In the genomic region with DNA sequence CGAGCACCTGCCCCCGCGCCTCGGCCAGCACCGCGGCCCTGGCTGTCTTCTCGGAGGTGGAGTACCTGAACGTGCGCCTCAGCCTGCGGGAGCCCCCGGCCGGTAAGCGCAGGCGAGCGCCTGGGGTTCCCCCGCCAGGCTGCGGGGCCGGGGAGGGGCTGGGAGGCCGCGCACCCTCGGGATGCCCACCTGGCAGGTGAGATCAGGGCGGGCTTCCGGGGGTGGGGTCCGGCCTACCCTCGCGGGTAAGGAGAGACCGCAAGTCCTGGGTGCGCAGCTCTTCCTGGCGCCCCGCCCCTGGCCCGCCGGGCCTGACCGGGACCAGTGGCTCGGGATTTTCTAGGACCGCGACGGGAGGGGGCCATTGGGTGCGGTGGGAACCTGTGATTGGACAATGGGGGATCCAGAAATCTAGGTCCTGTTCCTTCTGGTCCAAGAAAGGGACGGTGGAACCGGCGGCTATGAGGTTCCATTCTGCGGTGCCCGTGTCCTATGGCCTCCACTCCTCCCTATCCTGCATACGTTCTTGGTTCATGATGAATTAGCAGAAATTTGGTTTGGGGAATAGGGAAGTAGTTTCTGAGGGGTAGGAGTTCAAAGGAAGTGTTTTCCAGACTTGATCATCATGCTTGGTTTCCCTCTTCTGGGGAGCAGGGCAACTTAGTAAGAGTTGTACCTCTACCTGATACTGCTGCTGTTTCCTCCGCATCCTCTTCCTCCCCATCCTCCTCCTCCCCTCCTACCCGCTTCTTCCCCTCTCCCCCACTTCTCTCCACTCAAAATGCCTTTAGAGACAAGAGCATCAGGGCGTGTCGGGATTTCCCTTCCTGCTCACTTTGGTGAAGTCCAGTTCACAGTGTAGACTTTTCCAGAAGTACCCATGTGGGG, we compare ENCODE assay signal across 8 cellular contexts. TPM values are rescaled to one million over a fixed set of nuclear protein-coding genes. Genes with fewer than 3 reads are reported as not detected.
DNase-seq lines count a peak whose midpoint lies in the region; ATAC-seq and TF ChIP-seq lines count a peak whose summit lies in the region.

No MANE protein-coding gene starts in this region.

- ATAC-seq in CD8-positive, alpha-beta T cell, result no peak
- no peak for ATAC-seq in HG02763 (IDR thresholded peaks at IDR 0.05; ENCODE audit: unreplicated experiment)

- H3K27ac ChIP-seq in CD8-positive, alpha-beta T cell (ENCODE audit: low read depth, low read length), result peak overlapping the region; percentile 75
- H3K27ac ChIP-seq in cardiac muscle cell (peak overlapping the region; percentile 68), osteoblast (ENCODE audit: low read depth, low read length) (peak overlapping the region; percentile 64)

- H3K4me1 Mint-ChIP-seq in CD8-positive, alpha-beta T cell (ENCODE audit: low read depth), result peaks cover 19% of the 10 kb centered on the region
- H3K4me1 Mint-ChIP-seq in activated naive CD4-positive, alpha-beta T cell treated with anti-CD3 and anti-CD28 coated beads, Interleukin-2, amount 50 U/mL, for 24 hours, result peaks cover 29% of the 10 kb centered on the region

- H3K79me2 ChIP-seq in osteoblast (ENCODE audit: insufficient read depth, low read length), result peaks cover 54% of the 10 kb centered on the region

- peaks cover under 1% of the 10 kb centered on the region for H3K36me3 Mint-ChIP-seq in CD8-positive, alpha-beta T cell
- H3K36me3 Mint-ChIP-seq in activated naive CD4-positive, alpha-beta T cell treated with anti-CD3 and anti-CD28 coated beads, Interleukin-2, amount 50 U/mL, for 24 hours, result no peaks in the 10 kb centered on the region

- peak overlapping the region; percentile 76 for H2AFZ ChIP-seq in osteoblast (ENCODE audit: low read length)

- POLR2A ChIA-PET in CD8-positive, alpha-beta T cell (lab: Charles Lee), result no interaction called here

- peak overlapping the region; percentile 55 for H3K4me3 ChIP-seq in CD8-positive, alpha-beta T cell (ENCODE audit: low read depth, low read length)
- H3K4me3 ChIP-seq in cardiac muscle cell (peak overlapping the region; percentile 96), osteoblast (ENCODE audit: insufficient read depth, low read length) (peak overlapping the region; percentile 86)

- H3K27me3 ChIP-seq in CD8-positive, alpha-beta T cell (ENCODE audit: insufficient read depth, low read length), result no peaks in the 10 kb centered on the region
- H3K27me3 ChIP-seq in cardiac muscle cell, result no peaks in the 10 kb centered on the region
- H3K27me3 ChIP-seq in osteoblast (ENCODE audit: insufficient read depth, low read length), result no peaks in the 10 kb centered on the region

- intact Hi-C loops in CD8-positive, alpha-beta T cell (cut with DNase I, micrococcal nuclease), result loop anchor here in 1 of 2 experiments (5.0 kb wide), 2 partner anchors 1291 to 1966 kb away; a partner anchor contains a TSS

- peaks cover 4% of the 10 kb centered on the region for H3K36me3 ChIP-seq in CD8-positive, alpha-beta T cell (ENCODE audit: insufficient read depth, low read length)
- H3K36me3 ChIP-seq in cardiac muscle cell (peaks cover 7% of the 10 kb centered on the region), osteoblast (ENCODE audit: insufficient read depth, low read length) (peaks cover 7% of the 10 kb centered on the region)

- H4K20me1 ChIP-seq in osteoblast (ENCODE audit: insufficient read depth, low read length), result peaks cover 30% of the 10 kb centered on the region

- no peaks in the 10 kb centered on the region for H3K27me3 Mint-ChIP-seq in CD8-positive, alpha-beta T cell (ENCODE audit: low read depth)
- H3K27me3 Mint-ChIP-seq in activated naive CD4-positive, alpha-beta T cell treated with anti-CD3 and anti-CD28 coated beads, Interleukin-2, amount 50 U/mL, for 24 hours, result no peaks in the 10 kb centered on the region

- peak overlapping the region; percentile 75 for H3K4me3 Mint-ChIP-seq in CD8-positive, alpha-beta T cell
- peak overlapping the region; percentile 84 for H3K4me3 Mint-ChIP-seq in activated naive CD4-positive, alpha-beta T cell treated with anti-CD3 and anti-CD28 coated beads, Interleukin-2, amount 50 U/mL, for 24 hours

- peak overlapping the region; percentile 75 for H3K27ac Mint-ChIP-seq in CD8-positive, alpha-beta T cell
- H3K27ac Mint-ChIP-seq in activated naive CD4-positive, alpha-beta T cell treated with anti-CD3 and anti-CD28 coated beads, Interleukin-2, amount 50 U/mL, for 24 hours, result peak overlapping the region; percentile 13

- peak in 4 of 7 experiments; percentile 13 to 50 (median 25) for DNase-seq in CD8-positive, alpha-beta T cell
- DNase-seq in Kasumi-1 (lab: John Stamatoyannopoulos, UW) (peak; percentile 41 to 51), cardiac muscle cell (ENCODE audit: low read depth in 1 of 2, low spot score in 1 of 2) (peak; percentile 22), osteoblast (ENCODE audit: insufficient read length, low spot score, missing footprints) (peak; percentile 81), D341Med (ENCODE audit: low spot score) (no peak), NCI-H2029 (lab: John Stamatoyannopoulos, UW) (no peak)

- CTCF ChIA-PET in CD8-positive, alpha-beta T cell (lab: Charles Lee), result no interaction called here

- H3K9me3 ChIP-seq in CD8-positive, alpha-beta T cell (ENCODE audit: low read length), result no peaks in the 10 kb centered on the region
- H3K9me3 ChIP-seq in cardiac muscle cell (ENCODE audit: low read depth) (no peaks in the 10 kb centered on the region), osteoblast (ENCODE audit: low read depth, low read length) (no peaks in the 10 kb centered on the region)

- H3K4me2 ChIP-seq in osteoblast (ENCODE audit: insufficient read depth, low read length), result peak overlapping the region; percentile 93

- no peak for TF ChIP-seq CTCF in CD8-positive, alpha-beta T cell (IDR thresholded peaks at IDR 0.05)
- TF ChIP-seq CTCF in cardiac muscle cell (IDR thresholded peaks at IDR 0.05; ENCODE audit: low read depth, low read length) (no peak), osteoblast (IDR thresholded peaks at IDR 0.05; ENCODE audit: extremely low read depth, low read depth, low read length) (no peak)

- no peaks in the 10 kb centered on the region for H3K9me3 Mint-ChIP-seq in CD8-positive, alpha-beta T cell
- no peaks in the 10 kb centered on the region for H3K9me3 Mint-ChIP-seq in activated naive CD4-positive, alpha-beta T cell treated with anti-CD3 and anti-CD28 coated beads, Interleukin-2, amount 50 U/mL, for 24 hours

- peaks cover 13% of the 10 kb centered on the region for H3K4me1 ChIP-seq in CD8-positive, alpha-beta T cell (ENCODE audit: insufficient read depth, low read length)
- H3K4me1 ChIP-seq in cardiac muscle cell (ENCODE audit: low read depth), result peaks cover 18% of the 10 kb centered on the region
- H3K4me1 ChIP-seq in osteoblast (ENCODE audit: insufficient read depth, low read length), result peaks cover 37% of the 10 kb centered on the region

RNA-seq across cellular contexts. Expression of a gene that starts 0.8 kb away (rescaled TPM):
- 1 to 10 TPM; 4.2 to 5.1 TPM for total RNA-seq in CD8-positive, alpha-beta T cell
- 29.9 and 35.2 TPM in 2 replicates for total RNA-seq in cardiac muscle cell
- 24.7 and 25.2 TPM in 2 replicates for polyA plus RNA-seq in cardiac muscle cell
- 17.0 and 33.6 TPM in 2 replicates for total RNA-seq in osteoblast

Comparison
In these comparisons a context has a peak if more than half of its experiments do, and no peak if none do; other contexts are left out.
1. DNase-seq: peak in CD8-positive, alpha-beta T cell (4 of 7), Kasumi-1 (2 of 2), cardiac muscle cell (2 of 2) and osteoblast (single experiment); none in D341Med (single experiment) and NCI-H2029 (single experiment).
2. Peak in every context shown above with its lines, with median percentiles within 50 percentile points of each other: H3K27ac ChIP-seq and H3K4me3 ChIP-seq.